In the genomic region with DNA sequence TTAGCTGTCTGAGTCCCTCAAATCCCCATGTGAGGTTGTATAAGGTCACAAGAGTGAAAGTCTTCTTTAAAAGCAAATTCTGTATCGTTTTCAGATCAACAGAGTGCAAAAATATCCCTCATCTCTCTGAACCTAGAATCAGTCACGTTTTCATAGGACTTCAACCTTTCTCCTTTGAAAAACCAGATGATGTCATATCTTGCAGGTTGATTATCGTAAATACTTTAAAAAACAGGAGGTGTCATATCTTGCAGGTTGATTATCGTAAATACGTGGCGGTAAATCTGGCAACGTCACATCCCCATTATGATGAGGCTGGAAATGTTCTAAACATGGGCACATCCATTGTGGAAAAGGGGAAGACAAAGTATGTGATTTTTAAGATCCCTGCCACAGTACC, we compare ENCODE assay signal across 2 cellular contexts.
A peak's percentile ranks its signal among the peaks of the same experiment; 100 is the strongest.
TF ChIP-seq lines count a peak whose summit lies in the region.

No MANE protein-coding gene starts in this region.

TF ChIP-seq in HEK293, 187 proteins besides CTCF, POLR2A, EP300 and RAD21:
- TF ChIP-seq, protein P1, sequence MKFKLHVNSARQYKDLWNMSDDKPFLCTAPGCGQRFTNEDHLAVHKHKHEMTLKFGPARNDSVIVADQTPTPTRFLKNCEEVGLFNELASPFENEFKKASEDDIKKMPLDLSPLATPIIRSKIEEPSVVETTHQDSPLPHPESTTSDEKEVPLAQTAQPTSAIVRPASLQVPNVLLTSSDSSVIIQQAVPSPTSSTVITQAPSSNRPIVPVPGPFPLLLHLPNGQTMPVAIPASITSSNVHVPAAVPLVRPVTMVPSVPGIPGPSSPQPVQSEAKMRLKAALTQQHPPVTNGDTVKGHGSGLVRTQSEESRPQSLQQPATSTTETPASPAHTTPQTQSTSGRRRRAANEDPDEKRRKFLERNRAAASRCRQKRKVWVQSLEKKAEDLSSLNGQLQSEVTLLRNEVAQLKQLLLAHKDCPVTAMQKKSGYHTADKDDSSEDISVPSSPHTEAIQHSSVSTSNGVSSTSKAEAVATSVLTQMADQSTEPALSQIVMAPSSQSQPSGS (tag by site-specific recombination; IDR thresholded peaks at IDR 0.05; ENCODE audit: low read depth) = 0 out of 2 replicates have a peak, but pooled peaks have one; percentile 27
- no peak for TF ChIP-seq ZNF202 (tag by site-specific recombination; IDR thresholded peaks at IDR 0.05; ENCODE audit: borderline replicate concordance)

TF ChIP-seq in H1, 55 proteins besides CTCF, POLR2A, EP300 and RAD21:
- TF ChIP-seq JUN (IDR thresholded peaks at IDR 0.05; ENCODE audit: low read depth, low read length) = no peak
- TF ChIP-seq RBBP5 (IDR thresholded peaks at IDR 0.05; ENCODE audit: borderline replicate concordance, low read depth, low read length) = no peak
- TF ChIP-seq BRCA1 (IDR thresholded peaks at IDR 0.05; ENCODE audit: low read depth, low read length) = no peak
- TF ChIP-seq KDM4A (IDR thresholded peaks at IDR 0.05; ENCODE audit: low read depth, low read length, severe bottlenecking) = no peak
- TF ChIP-seq PHF8 (conservative IDR thresholded peaks at IDR 0.05; ENCODE audit: low read depth, low read length) = no peak
- no peak for TF ChIP-seq NANOG (IDR thresholded peaks at IDR 0.05; ENCODE audit: insufficient read depth, low read depth, low read length, poor library complexity, severe bottlenecking)
- no peak for TF ChIP-seq KDM1A (IDR thresholded peaks at IDR 0.05; ENCODE audit: borderline replicate concordance, low read length)
- TF ChIP-seq ZNF274 (IDR thresholded peaks at IDR 0.05; ENCODE audit: borderline replicate concordance, extremely low read depth, low read length) = no peak
- TF ChIP-seq SIX5 (IDR thresholded peaks at IDR 0.05; ENCODE audit: low read depth, low read length) = no peak
- no peak for TF ChIP-seq HDAC6 (IDR thresholded peaks at IDR 0.05; ENCODE audit: low read depth, low read length)
- TF ChIP-seq SIRT6 (IDR thresholded peaks at IDR 0.05; ENCODE audit: low read length) = no peak
- TF ChIP-seq MAFK (IDR thresholded peaks at IDR 0.05; ENCODE audit: low read depth, low read length) = no peak
TF ChIP-seq in H1: peak in this region for 0.
